ENCODE assay signal across 1 cellular context in genomic region chr7:140697447-140698143, GRCh38.
TF ChIP-seq lines count a peak whose summit lies in the region.

No MANE protein-coding gene starts in this region.

TF ChIP-seq in GM12878, 131 proteins besides CTCF, POLR2A, EP300 and RAD21:
- no peak for TF ChIP-seq KLF5 (IDR thresholded peaks at IDR 0.05; ENCODE audit: partially characterized antibody)
- TF ChIP-seq HDGF (IDR thresholded peaks at IDR 0.05), result 0 out of 2 replicates have a peak, but pooled peaks have one; percentile 5
